Comparison of ENCODE assay signal across 1 cellular context in genomic region chr17:47866941-47867340, GRCh38.
TF ChIP-seq lines count a peak whose summit lies in the region.

No MANE protein-coding gene starts in this region.

TF ChIP-seq in K562, 482 proteins besides CTCF, POLR2A, EP300 and RAD21 (continued from another document and continues in another):
- TF ChIP-seq ZNF639 (CRISPR knock-in tag; conservative IDR thresholded peaks at IDR 0.05 in 1 of 2, IDR thresholded peaks at IDR 0.05 in 1 of 2) (peak in 1 of 2 experiments; percentile 99; a peak in 2 of 4 replicates), IFI16 (CRISPR knock-in tag; IDR thresholded peaks at IDR 0.05) (no peak), MAFG (tag; conservative IDR thresholded peaks at IDR 0.05) (no peak), TEAD4 (IDR thresholded peaks at IDR 0.05; ENCODE audit: low read length) (peak; percentile 99), TEAD4 (CRISPR knock-in tag; IDR thresholded peaks at IDR 0.05; ENCODE audit: borderline replicate concordance) (no peak), HMBOX1 (IDR thresholded peaks at IDR 0.05) (peak; percentile 23; the same call in 1 of the 2 replicates), PCBP2 (IDR thresholded peaks at IDR 0.05; ENCODE audit: low read depth, low read length, poor library complexity, severe bottlenecking) (no peak), CHAMP1 (IDR thresholded peaks at IDR 0.05) (peak; percentile 97), FOXP4 (CRISPR knock-in tag; IDR thresholded peaks at IDR 0.05; ENCODE audit: borderline replicate concordance) (0 out of 2 replicates have a peak, but pooled peaks have one; percentile 29), TEAD2 (tag; IDR thresholded peaks at IDR 0.05) (no peak), E2F6 (IDR thresholded peaks at IDR 0.05; ENCODE audit: borderline replicate concordance in 1 of 2, extremely low read depth in 1 of 2, insufficient read depth in 1 of 2, insufficient read length in 1 of 2, low read depth in 1 of 2, low read length in 1 of 2, poor library complexity in 1 of 2, severe bottlenecking in 1 of 2) (peak in 1 of 2 experiments; percentile 30), RBFOX2 (IDR thresholded peaks at IDR 0.05; ENCODE audit: low read depth, low read length) (peak; percentile 60), DEAF1 (CRISPR knock-in tag; IDR thresholded peaks at IDR 0.05) (no peak), ZNF707 (CRISPR knock-in tag; conservative IDR thresholded peaks at IDR 0.05) (no peak), ZNF589 (CRISPR knock-in tag; IDR thresholded peaks at IDR 0.05; ENCODE audit: low read depth) (peak; percentile 99), KLF10 (CRISPR knock-in tag; IDR thresholded peaks at IDR 0.05) (no peak), ZNF766 (CRISPR knock-in tag; conservative IDR thresholded peaks at IDR 0.05) (peak; percentile 97), AFF1 (IDR thresholded peaks at IDR 0.05; ENCODE audit: low read depth in 1 of 2, partially characterized antibody in 2 of 2) (peak in 1 of 2 experiments; percentile 90), ZNF407 (IDR thresholded peaks at IDR 0.05; ENCODE audit: low read depth) (no peak), IRF9 (tag; IDR thresholded peaks at IDR 0.05) (no peak), ZNF507 (tag; conservative IDR thresholded peaks at IDR 0.05) (no peak), ELF4 (CRISPR knock-in tag; IDR thresholded peaks at IDR 0.05) (peak; percentile 95; the same call in 1 of the 2 replicates), SMARCC2 (IDR thresholded peaks at IDR 0.05; ENCODE audit: low read depth) (peak; percentile 98), NR2C1 (IDR thresholded peaks at IDR 0.05) (peak; percentile 71), NR2C1 (tag; IDR thresholded peaks at IDR 0.05) (peak; percentile 78; the same call in 1 of the 2 replicates), ZNF408 (CRISPR knock-in tag; IDR thresholded peaks at IDR 0.05; ENCODE audit: low read depth) (no peak), ID3 (CRISPR knock-in tag; IDR thresholded peaks at IDR 0.05) (no peak), ID3 (tag; IDR thresholded peaks at IDR 0.05) (peak; percentile 92), CC2D1A (IDR thresholded peaks at IDR 0.05) (peak; percentile 98)
